19 cellular contexts compared by ENCODE assay signal in genomic region chr1:204447736-204448135, GRCh38. TPM values are rescaled to one million over a fixed set of nuclear protein-coding genes. Genes with fewer than 3 reads are reported as not detected.
DNase-seq lines count a peak whose midpoint lies in the region; ATAC-seq and TF ChIP-seq lines count a peak whose summit lies in the region.
"Had no signal": no experiment of that assay in that cellular context is flagged by ENCODE, and none has a peak within 500 bp of the region (broad histone marks: within the 10 kb centered on the region; RNA-seq: fewer than 3 reads in every experiment).

No MANE protein-coding gene starts in this region.

- H3K27ac ChIP-seq in CD8-positive, alpha-beta memory T cell (ENCODE audit: low read depth, low read length), result no peak overlapping the region
- H3K27ac ChIP-seq in Peyer's patch (peak overlapping the region in 3 of 4 donors; percentile 13 to 91 (median 88)), endodermal cell (ENCODE audit: low read depth, low read length) (peak overlapping the region; percentile 47), skeletal muscle tissue (ENCODE audit: low read depth, low read length) (peak overlapping the region; percentile 76)
- H3K27ac ChIP-seq: ovary, SJSA1, tibial artery had no signal

- no peaks in the 10 kb centered on the region for H3K9me3 ChIP-seq in CD8-positive, alpha-beta memory T cell (ENCODE audit: low read length)
- H3K9me3 ChIP-seq in Peyer's patch (no peaks in the 10 kb centered on the region), endodermal cell (ENCODE audit: control insufficient read depth, low read length) (no peaks in the 10 kb centered on the region), skeletal muscle tissue (ENCODE audit: control insufficient read depth in 3 of 3, low read length in 3 of 3) (no peaks in the 10 kb centered on the region)
- H3K9me3 ChIP-seq: BE2C, ovary, SJSA1, tibial artery had no signal

- H3K4me3 Mint-ChIP-seq in CD8-positive, alpha-beta memory T cell, result no peak overlapping the region
- no peak overlapping the region for H3K4me3 Mint-ChIP-seq in endodermal cell
- H3K4me3 Mint-ChIP-seq: activated CD4-positive, alpha-beta T cell treated with anti-CD3 and anti-CD28 coated beads for 36 hours had no signal

- ATAC-seq in GM18505 (IDR thresholded peaks at IDR 0.05; ENCODE audit: unreplicated experiment) (no peak), HG02759 (IDR thresholded peaks at IDR 0.05; ENCODE audit: unreplicated experiment) (no peak), GM21381 (IDR thresholded peaks at IDR 0.05; ENCODE audit: unreplicated experiment) (no peak)
- ATAC-seq: activated CD4-positive, alpha-beta T cell treated with anti-CD3 and anti-CD28 coated beads for 36 hours had no signal

- peaks cover 21% of the 10 kb centered on the region for H3K36me3 ChIP-seq in CD8-positive, alpha-beta memory T cell (ENCODE audit: insufficient read depth, low read length)
- peaks cover 0 to 54% (median 0%) of the 10 kb centered on the region in 3 donors for H3K36me3 ChIP-seq in Peyer's patch
- H3K36me3 ChIP-seq in endodermal cell (ENCODE audit: control insufficient read depth, insufficient read depth, low read length), result peaks cover 36% of the 10 kb centered on the region
- H3K36me3 ChIP-seq in skeletal muscle tissue (ENCODE audit: control insufficient read depth in 3 of 3, insufficient read depth in 3 of 3, low read length in 3 of 3), result peaks cover 40 to 61% (median 55%) of the 10 kb centered on the region in 3 donors
- H3K36me3 ChIP-seq: ovary, SJSA1 had no signal

- CTCF ChIA-PET in CD8-positive, alpha-beta memory T cell (lab: Charles Lee), result interaction anchor here (0.7 to 14.0 kb wide), 14 partner anchors 10 to 360 kb away, joined by 3 to 496 read pairs (median 10); partner anchors contain the start of gene PIK3C2B

- H3K4me1 Mint-ChIP-seq in CD8-positive, alpha-beta memory T cell, result peaks cover 17 to 30% (median 26%) of the 10 kb centered on the region in 3 donors
- H3K4me1 Mint-ChIP-seq in endodermal cell, result peaks cover 22% of the 10 kb centered on the region

- H3K9ac ChIP-seq in endodermal cell (ENCODE audit: extremely low read depth, low read length, poor library complexity, severe bottlenecking) (no peak overlapping the region), skeletal muscle tissue (ENCODE audit: low read depth in 1 of 3, low read length in 3 of 3) (peak overlapping the region in 1 of 3 donors; percentile 72)

- 72 to 86% methylated on average over 4 of the region's 4 CpGs for WGBS in endodermal cell (ENCODE audit: insufficient coverage in 1 of 2, insufficient read length in 1 of 2), 2 experiments

- TF ChIP-seq CTCF in Peyer's patch (IDR thresholded peaks at IDR 0.05) (no peak), endodermal cell (conservative IDR thresholded peaks at IDR 0.05) (no peak)

- DNase-seq in CD8-positive, alpha-beta memory T cell, result no peak
- DNase-seq in Peyer's patch (no peak), endodermal cell (no peak)
- DNase-seq: activated CD4-positive, alpha-beta T cell treated with anti-CD3 and anti-CD28 coated beads for 36 hours; BE2C; central memory CD4-positive, alpha-beta T cell; DMS53; NCI-H1092 treated with DMSO at 0.1 percent for 48 hours; NCI-H2107; NCI-H526 treated with DMSO at 0.1 percent for 48 hours; stimulated activated CD4-positive, alpha-beta T cell treated with anti-CD3 and anti-CD28 coated beads, Interleukin-4, amount 100 ng/mL, for 4 hours; T-helper 9 cell; tibial artery had no signal

- H3K9me3 Mint-ChIP-seq in CD8-positive, alpha-beta memory T cell, result no peaks in the 10 kb centered on the region
- H3K9me3 Mint-ChIP-seq in endodermal cell, result no peaks in the 10 kb centered on the region

- peaks cover 4 to 79% (median 11%) of the 10 kb centered on the region in 3 donors for H3K36me3 Mint-ChIP-seq in CD8-positive, alpha-beta memory T cell
- H3K36me3 Mint-ChIP-seq in endodermal cell (ENCODE audit: low read depth), result peaks cover 33% of the 10 kb centered on the region

- peak overlapping the region in 6 of 8 donors; percentile 51 to 96 (median 82) for H3K27ac Mint-ChIP-seq in CD8-positive, alpha-beta memory T cell
- H3K27ac Mint-ChIP-seq in endodermal cell, result no peak overlapping the region

- peaks cover 15% of the 10 kb centered on the region for H3K4me1 ChIP-seq in CD8-positive, alpha-beta memory T cell (ENCODE audit: insufficient read depth, low read length)
- peaks cover 4 to 55% (median 14%) of the 10 kb centered on the region in 4 donors for H3K4me1 ChIP-seq in Peyer's patch
- no peaks in the 10 kb centered on the region for H3K4me1 ChIP-seq in endodermal cell (ENCODE audit: control insufficient read depth, insufficient read depth, low read length)
- peaks cover 73 to 91% (median 78%) of the 10 kb centered on the region in 3 donors for H3K4me1 ChIP-seq in skeletal muscle tissue (ENCODE audit: control insufficient read depth in 3 of 3, insufficient read depth in 3 of 3, low read length in 3 of 3)
- H3K4me1 ChIP-seq: SJSA1 had no signal

- no peak overlapping the region for H3K4me3 ChIP-seq in CD8-positive, alpha-beta memory T cell (ENCODE audit: low read length)
- H3K4me3 ChIP-seq in Peyer's patch (no peak overlapping the region), endodermal cell (ENCODE audit: low read length) (no peak overlapping the region), skeletal muscle tissue (ENCODE audit: low read length in 3 of 3) (peak overlapping the region in 1 of 3 donors; percentile 4)
- H3K4me3 ChIP-seq: ovary, SJSA1, tibial artery had no signal

- no peaks in the 10 kb centered on the region for H3K27me3 Mint-ChIP-seq in CD8-positive, alpha-beta memory T cell
- H3K27me3 Mint-ChIP-seq in endodermal cell (ENCODE audit: insufficient read depth), result peaks cover 6% of the 10 kb centered on the region
- H3K27me3 Mint-ChIP-seq: activated CD4-positive, alpha-beta T cell treated with anti-CD3 and anti-CD28 coated beads for 36 hours had no signal

- TF ChIP-seq POLR2A in Peyer's patch (IDR thresholded peaks at IDR 0.05) (no peak), GM18505 (IDR thresholded peaks at IDR 0.05; ENCODE audit: borderline replicate concordance, extremely low read depth, insufficient read depth, insufficient read length) (no peak)

- POLR2A ChIA-PET in CD8-positive, alpha-beta memory T cell (lab: Charles Lee), result interaction anchor here (0.9 kb wide), 1 partner anchor 55 kb away, joined by 4 read pairs; no protein-coding TSS in a partner anchor

- no peaks in the 10 kb centered on the region for H3K27me3 ChIP-seq in CD8-positive, alpha-beta memory T cell (ENCODE audit: insufficient read depth, low read length, poor library complexity, severe bottlenecking)
- H3K27me3 ChIP-seq in Peyer's patch (no peaks in the 10 kb centered on the region), endodermal cell (ENCODE audit: control insufficient read depth, insufficient read depth, low read length, poor library complexity, severe bottlenecking) (peaks cover 20% of the 10 kb centered on the region), skeletal muscle tissue (ENCODE audit: control insufficient read depth in 3 of 3, insufficient read depth in 3 of 3, low read length in 3 of 3) (no peaks in the 10 kb centered on the region)
- H3K27me3 ChIP-seq: BE2C, ovary, SJSA1, tibial artery had no signal

RNA-seq across cellular contexts. Expression of gene PPP1R15B, which starts 36.1 kb away (rescaled TPM):
- 10 to 100 TPM; 80.4 to 82.7 TPM for total RNA-seq in CD8-positive, alpha-beta memory T cell
- 22.3 TPM for polyA plus RNA-seq in CD8-positive, alpha-beta memory T cell
- total RNA-seq in Peyer's patch (10 to 100 TPM; 33.8 to 90.5 (median 72.3) TPM), endodermal cell (10 to 100 TPM; 44.8 to 79.2 TPM), skeletal muscle tissue (30.3 TPM)
- 34.4 TPM for polyA plus RNA-seq in endodermal cell (2013, experiment 1 of 2)
- polyA plus RNA-seq in endodermal cell (2013, experiment 2 of 2), result 30.5 TPM

RNA-seq across cellular contexts. Expression of gene PIK3C2B, which starts 46.9 kb away (rescaled TPM):
- 10 to 100 TPM; 19.4 to 19.6 TPM for total RNA-seq in CD8-positive, alpha-beta memory T cell
- polyA plus RNA-seq in CD8-positive, alpha-beta memory T cell, result 2.9 TPM
- total RNA-seq in Peyer's patch (100 to 1,000 TPM in 3 of 4 donors, 10 to 100 TPM in 1; 68.5 to 162 (median 134) TPM), endodermal cell (10 to 100 TPM; 21.3 to 23.9 TPM), skeletal muscle tissue (31.8 TPM)
- 34.1 TPM for polyA plus RNA-seq in endodermal cell (2013, experiment 1 of 2)
- 30.8 TPM for polyA plus RNA-seq in endodermal cell (2013, experiment 2 of 2)
